18 cellular contexts compared by ENCODE assay signal in genomic region chr15:68589012-68589411, GRCh38. TPM values are rescaled to one million over a fixed set of nuclear protein-coding genes. Genes with fewer than 3 reads are reported as not detected.
DNase-seq lines count a peak whose midpoint lies in the region; ATAC-seq and TF ChIP-seq lines count a peak whose summit lies in the region.
"Had no signal": no experiment of that assay in that cellular context is flagged by ENCODE, and none has a peak within 500 bp of the region (broad histone marks: within the 10 kb centered on the region; RNA-seq: fewer than 3 reads in every experiment).

No MANE protein-coding gene starts in this region.

- no peak overlapping the region for H3K9ac ChIP-seq in IMR-90 (ENCODE audit: low read depth, low read length)

- peaks cover 98% of the 10 kb centered on the region for H3K4me1 Mint-ChIP-seq in brain

- no peak overlapping the region for H2BK5ac ChIP-seq in IMR-90 (ENCODE audit: low read depth, low read length, poor library complexity, severe bottlenecking)

- H4K91ac ChIP-seq in IMR-90 (ENCODE audit: insufficient read depth, low read depth, low read length): peak overlapping the region; percentile 18; the same call in 1 of the 2 replicates

- peak overlapping the region; percentile 47 for H3K14ac ChIP-seq in IMR-90 (replicated peaks; ENCODE audit: low read depth, low read length)

- H3K27ac ChIP-seq in IMR-90 (ENCODE audit: insufficient read depth, low read length) (no peak overlapping the region), temporal lobe (ENCODE audit: low read depth, low read length) (peak overlapping the region; percentile 85)

- no peak overlapping the region for H2AFZ ChIP-seq in IMR-90 (replicated peaks; ENCODE audit: low read length, poor library complexity)

- 0 out of 2 replicates have a peak overlapping the region, but pooled peaks have one; percentile 8 for H2BK20ac ChIP-seq in IMR-90 (ENCODE audit: low read depth, low read length)

- dilution Hi-C loops in IMR-90 (cut with HindIII; ENCODE audit: low sequenced_read_pairs, unreplicated experiment): no loop called here

- H2AK9ac ChIP-seq in IMR-90 (replicated peaks; ENCODE audit: low read depth, low read length, poor library complexity): no peak overlapping the region

- peak overlapping the region; percentile 57 for H2AK5ac ChIP-seq in IMR-90 (ENCODE audit: low read depth, low read length)

- peak overlapping the region; percentile 69 to 96 (median 92) for H3K27ac Mint-ChIP-seq in brain
- H3K27ac Mint-ChIP-seq: CD8-positive, alpha-beta T cell had no signal

- H2BK15ac ChIP-seq in IMR-90 (ENCODE audit: low read depth, low read length): 0 out of 3 replicates have a peak overlapping the region, but pooled peaks have one; percentile 8

- TF ChIP-seq RAD21 in IMR-90 (IDR thresholded peaks at IDR 0.05; ENCODE audit: low read length): no peak

- peak overlapping the region; percentile 10; the same call in 1 of the 2 replicates for H3K18ac ChIP-seq in IMR-90 (ENCODE audit: low read depth, low read length)

- H3K27me3 ChIP-seq in IMR-90 (ENCODE audit: control insufficient read depth, insufficient read depth, low read length): no peaks in the 10 kb centered on the region
- H3K27me3 ChIP-seq: BLaER1 had no signal

- no CpG with 5 or more reads among the region's 2 CpGs for WGBS in IMR-90 (ENCODE audit: extremely low coverage in 2 of 2, insufficient read length in 1 of 2), 2 experiments

- H3K4me1 ChIP-seq in IMR-90 (ENCODE audit: control insufficient read depth, insufficient read depth, low read length): peaks cover 34% of the 10 kb centered on the region

- no peaks in the 10 kb centered on the region for H3K9me3 ChIP-seq in IMR-90 (ENCODE audit: control insufficient read depth, insufficient read depth, low read length)
- H3K9me3 ChIP-seq: BLaER1 had no signal

- TF ChIP-seq CTCF in IMR-90 (conservative IDR thresholded peaks at IDR 0.05; ENCODE audit: low read depth, low read length) (no peak), brain (conservative IDR thresholded peaks at IDR 0.05) (no peak)

- POLR2A ChIA-PET in IMR-90 (lab: Charles Lee; ENCODE audit: unreplicated experiment): no interaction called here

- no peak overlapping the region for H3K4me3 ChIP-seq in IMR-90 (ENCODE audit: insufficient read depth, low read depth, low read length)
- H3K4me3 ChIP-seq: BLaER1, K562 had no signal

- peak overlapping the region in 4 of 5 experiments; percentile 8 to 71 (median 8) for H3K4me3 Mint-ChIP-seq in brain
- H3K4me3 Mint-ChIP-seq: CD8-positive, alpha-beta T cell had no signal

- peak overlapping the region; percentile 50; the same call in 1 of the 2 replicates for H2BK120ac ChIP-seq in IMR-90 (ENCODE audit: low read depth, low read length)

- H3K27me3 Mint-ChIP-seq in brain: peaks cover 8% of the 10 kb centered on the region

- intact Hi-C loops in IMR-90 (cut with micrococcal nuclease): no loop called here

- no peaks in the 10 kb centered on the region for H4K20me1 ChIP-seq in IMR-90 (ENCODE audit: insufficient read depth, low read length)

- DNase-seq in IMR-90 (no peak), left lobe of liver (ENCODE audit: low spot score) (no peak), T1000 (lab: John Stamatoyannopoulos, UW) (no peak), DMS114 treated with DMSO at 0.1 percent for 48 hours (lab: John Stamatoyannopoulos, UW; ENCODE audit: unreplicated experiment) (no peak), amniotic stem cell (lab: John Stamatoyannopoulos, UW) (no peak)
- DNase-seq: CD8-positive, alpha-beta T cell; DMS79 treated with DMSO at 0.1 percent for 48 hours; HCEC 1CT; NCI-H1417; NCI-H1930; NCI-H2171; NCI-H446; NCI-H69 had no signal

- peaks cover 31% of the 10 kb centered on the region for H3K9me1 ChIP-seq in IMR-90 (ENCODE audit: insufficient read depth, low read length)

- H3K4ac ChIP-seq in IMR-90 (ENCODE audit: low read depth, low read length): peak overlapping the region; percentile 52; the same call in 1 of the 2 replicates

- no peaks in the 10 kb centered on the region for H3K36me3 ChIP-seq in IMR-90 (ENCODE audit: control insufficient read depth, insufficient read depth, low read length)
- H3K36me3 ChIP-seq: BLaER1 had no signal

- CTCF ChIA-PET in IMR-90 (lab: Yijun Ruan, JAX): no interaction called here

- TF ChIP-seq POLR2A in IMR-90 (IDR thresholded peaks at IDR 0.05; ENCODE audit: low read depth, low read length): no peak

- in situ Hi-C loops in IMR-90 (cut with MboI; ENCODE audit: low sequenced_read_pairs): no loop called here

- BruUV-seq in IMR-90 (replicated peaks; lab: Mats Ljungman, UMichigan): no TSS peak

- H3K23ac ChIP-seq in IMR-90 (ENCODE audit: low read depth, low read length): peak overlapping the region; percentile 47; the same call in 1 of the 2 replicates

- H3K36me3 Mint-ChIP-seq in brain: no peaks in the 10 kb centered on the region
- H3K36me3 Mint-ChIP-seq: CD8-positive, alpha-beta T cell had no signal

- no peak for ATAC-seq in IMR-90 (ENCODE audit: low read depth)
- ATAC-seq in left lobe of liver: peak; percentile 67
- ATAC-seq: CD8-positive, alpha-beta T cell; K562 had no signal

- H3K79me1 ChIP-seq in IMR-90 (ENCODE audit: low read depth in 1 of 2, low read length in 2 of 2): peaks cover 31 to 95% of the 10 kb centered on the region in 2 experiments

- no peak overlapping the region for H4K5ac ChIP-seq in IMR-90 (ENCODE audit: low read depth, low read length)

- H3K4me2 ChIP-seq in IMR-90 (ENCODE audit: low read depth, low read length): no peak overlapping the region

- peak overlapping the region in 1 of 2 experiments; percentile 13; a peak in 1 of 4 replicates for H4K8ac ChIP-seq in IMR-90 (ENCODE audit: low read depth in 2 of 2, low read length in 2 of 2)

- H3K56ac ChIP-seq in IMR-90 (ENCODE audit: extremely low read depth, insufficient read depth, low read length): no peak overlapping the region

- no peaks in the 10 kb centered on the region for H3K9me3 Mint-ChIP-seq in brain
- H3K9me3 Mint-ChIP-seq: CD8-positive, alpha-beta T cell had no signal

TF ChIP-seq in IMR-90, 13 proteins besides CTCF, POLR2A, EP300 and RAD21:
- TF ChIP-seq MAZ (IDR thresholded peaks at IDR 0.05; ENCODE audit: borderline replicate concordance, low read depth, low read length) (no peak), USF2 (IDR thresholded peaks at IDR 0.05; ENCODE audit: low read depth, low read length) (no peak), FOS (IDR thresholded peaks at IDR 0.05; ENCODE audit: low read depth, low read length) (no peak), RCOR1 (IDR thresholded peaks at IDR 0.05; ENCODE audit: insufficient replicate concordance, low read length) (no peak), CEBPB (IDR thresholded peaks at IDR 0.05; ENCODE audit: low read depth, low read length) (no peak), MXI1 (IDR thresholded peaks at IDR 0.05; ENCODE audit: borderline replicate concordance, low read depth, low read length) (no peak), MAFK (IDR thresholded peaks at IDR 0.05; ENCODE audit: low read depth, low read length) (no peak), SMC3 (IDR thresholded peaks at IDR 0.05; ENCODE audit: low read depth, low read length) (no peak), NFE2L2 (IDR thresholded peaks at IDR 0.05; ENCODE audit: low read depth, low read length) (no peak), BHLHE40 (IDR thresholded peaks at IDR 0.05; ENCODE audit: low read depth, low read length) (no peak), RFX5 (IDR thresholded peaks at IDR 0.05; ENCODE audit: low read depth, low read length) (no peak), CHD1 (IDR thresholded peaks at IDR 0.05; ENCODE audit: low read depth, low read length) (no peak), ELK1 (IDR thresholded peaks at IDR 0.05; ENCODE audit: borderline replicate concordance, low read depth, low read length) (no peak)

RNA-seq across cellular contexts. Expression of gene CORO2B, which starts 10.2 kb away (rescaled TPM):
- 9.3 and 9.7 TPM in 2 replicates for total RNA-seq in IMR-90 (2012; rRNA removed)
- 39.3 and 43.2 TPM in 2 replicates for polyA plus RNA-seq in IMR-90 (2012; rRNA removed)
- polyA plus RNA-seq in IMR-90 (2012; cell fraction: cytosol; rRNA removed): 29.1 and 32.4 TPM in 2 replicates
- polyA plus RNA-seq in IMR-90 (2012; cell fraction: nucleus; rRNA removed; ENCODE audit: low replicate concordance): 24.4 and 27.5 TPM in 2 replicates
- 59.3 TPM for polyA plus RNA-seq in brain (ENCODE audit: insufficient read depth, low read depth, low replicate concordance)
- 0.35 TPM for total RNA-seq in left lobe of liver
- total RNA-seq in temporal lobe: 28.0 TPM
- total RNA-seq: G401, K562 had no signal
- polyA plus RNA-seq: K562 had no signal
